ENCODE assay signal across 1 cellular context in genomic region chr9:121745396-121745695, GRCh38.
TF ChIP-seq lines count a peak whose summit lies in the region.

No MANE protein-coding gene starts in this region.

TF ChIP-seq in H1, 55 proteins besides CTCF, POLR2A, EP300 and RAD21:
- TF ChIP-seq TAF7 (optimal IDR thresholded peaks at IDR 0.05; ENCODE audit: borderline replicate concordance, low read depth, low read length) = no peak
- no peak for TF ChIP-seq TBP (IDR thresholded peaks at IDR 0.05; ENCODE audit: low read depth, low read length)
- no peak for TF ChIP-seq SP1 (IDR thresholded peaks at IDR 0.05; ENCODE audit: low read depth, low read length)
- TF ChIP-seq POU5F1 (IDR thresholded peaks at IDR 0.05; ENCODE audit: low read depth, low read length) = no peak
- no peak for TF ChIP-seq RFX5 (IDR thresholded peaks at IDR 0.05; ENCODE audit: borderline replicate concordance, low read depth, low read length)
